ENCODE assay signal across 1 cellular context in the genomic region with DNA sequence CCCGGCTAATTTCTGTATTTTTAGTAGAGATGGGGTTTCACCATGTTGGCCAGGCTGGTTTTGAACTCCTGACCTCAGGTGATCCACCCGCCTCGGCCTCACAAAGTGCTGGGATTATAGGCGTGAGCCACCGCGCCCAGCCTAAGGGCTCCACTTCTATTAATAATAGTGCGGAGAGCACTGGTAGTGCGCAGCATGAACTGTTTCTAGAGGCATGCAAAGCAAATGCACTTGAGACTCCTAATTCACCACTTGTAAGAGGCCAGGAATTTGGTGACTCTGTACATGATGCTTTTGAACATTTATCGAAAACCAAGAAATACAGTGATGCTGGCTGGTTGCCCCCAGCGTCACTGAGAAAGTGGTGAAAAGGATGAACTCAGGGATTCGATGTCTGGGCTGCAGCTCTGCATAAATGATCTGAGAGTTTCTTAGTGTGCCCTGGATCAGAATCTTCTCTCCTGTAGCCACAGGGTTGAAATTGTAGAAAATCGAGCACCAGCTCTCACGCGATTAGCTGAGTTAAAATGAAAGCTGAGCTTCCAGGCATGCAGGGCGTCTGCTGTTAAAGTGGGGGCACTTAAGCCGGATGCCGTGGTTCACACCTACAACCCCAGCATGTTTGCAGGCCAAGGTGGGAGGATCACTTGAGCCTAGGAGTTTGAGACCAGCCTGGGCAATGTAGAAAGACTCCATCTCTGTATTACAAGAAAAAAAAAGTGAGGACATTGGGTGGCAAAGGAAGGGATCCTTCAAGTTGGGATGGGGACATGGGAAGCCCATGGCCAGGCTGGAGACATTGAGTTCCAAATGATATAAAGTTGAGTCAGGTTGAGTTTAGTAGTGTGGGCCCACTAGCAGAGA.
TF ChIP-seq lines count a peak whose summit lies in the region.

No MANE protein-coding gene starts in this region.

TF ChIP-seq in GM23338, 12 proteins besides CTCF, POLR2A, EP300 and RAD21:
- TF ChIP-seq EZH2phosphoT487 (IDR thresholded peaks at IDR 0.05; ENCODE audit: unreplicated experiment): no peak
- TF ChIP-seq CREB1 (CRISPR knock-in tag; IDR thresholded peaks at IDR 0.05; ENCODE audit: low read depth): no peak
- TF ChIP-seq, protein P1, sequence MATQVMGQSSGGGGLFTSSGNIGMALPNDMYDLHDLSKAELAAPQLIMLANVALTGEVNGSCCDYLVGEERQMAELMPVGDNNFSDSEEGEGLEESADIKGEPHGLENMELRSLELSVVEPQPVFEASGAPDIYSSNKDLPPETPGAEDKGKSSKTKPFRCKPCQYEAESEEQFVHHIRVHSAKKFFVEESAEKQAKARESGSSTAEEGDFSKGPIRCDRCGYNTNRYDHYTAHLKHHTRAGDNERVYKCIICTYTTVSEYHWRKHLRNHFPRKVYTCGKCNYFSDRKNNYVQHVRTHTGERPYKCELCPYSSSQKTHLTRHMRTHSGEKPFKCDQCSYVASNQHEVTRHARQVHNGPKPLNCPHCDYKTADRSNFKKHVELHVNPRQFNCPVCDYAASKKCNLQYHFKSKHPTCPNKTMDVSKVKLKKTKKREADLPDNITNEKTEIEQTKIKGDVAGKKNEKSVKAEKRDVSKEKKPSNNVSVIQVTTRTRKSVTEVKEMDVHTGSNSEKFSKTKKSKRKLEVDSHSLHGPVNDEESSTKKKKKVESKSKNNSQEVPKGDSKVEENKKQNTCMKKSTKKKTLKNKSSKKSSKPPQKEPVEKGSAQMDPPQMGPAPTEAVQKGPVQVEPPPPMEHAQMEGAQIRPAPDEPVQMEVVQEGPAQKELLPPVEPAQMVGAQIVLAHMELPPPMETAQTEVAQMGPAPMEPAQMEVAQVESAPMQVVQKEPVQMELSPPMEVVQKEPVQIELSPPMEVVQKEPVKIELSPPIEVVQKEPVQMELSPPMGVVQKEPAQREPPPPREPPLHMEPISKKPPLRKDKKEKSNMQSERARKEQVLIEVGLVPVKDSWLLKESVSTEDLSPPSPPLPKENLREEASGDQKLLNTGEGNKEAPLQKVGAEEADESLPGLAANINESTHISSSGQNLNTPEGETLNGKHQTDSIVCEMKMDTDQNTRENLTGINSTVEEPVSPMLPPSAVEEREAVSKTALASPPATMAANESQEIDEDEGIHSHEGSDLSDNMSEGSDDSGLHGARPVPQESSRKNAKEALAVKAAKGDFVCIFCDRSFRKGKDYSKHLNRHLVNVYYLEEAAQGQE (IDR thresholded peaks at IDR 0.05; ENCODE audit: unreplicated experiment): no peak
- no peak for TF ChIP-seq ZNF114 (CRISPR knock-in tag; IDR thresholded peaks at IDR 0.05)
- TF ChIP-seq, protein P2, sequence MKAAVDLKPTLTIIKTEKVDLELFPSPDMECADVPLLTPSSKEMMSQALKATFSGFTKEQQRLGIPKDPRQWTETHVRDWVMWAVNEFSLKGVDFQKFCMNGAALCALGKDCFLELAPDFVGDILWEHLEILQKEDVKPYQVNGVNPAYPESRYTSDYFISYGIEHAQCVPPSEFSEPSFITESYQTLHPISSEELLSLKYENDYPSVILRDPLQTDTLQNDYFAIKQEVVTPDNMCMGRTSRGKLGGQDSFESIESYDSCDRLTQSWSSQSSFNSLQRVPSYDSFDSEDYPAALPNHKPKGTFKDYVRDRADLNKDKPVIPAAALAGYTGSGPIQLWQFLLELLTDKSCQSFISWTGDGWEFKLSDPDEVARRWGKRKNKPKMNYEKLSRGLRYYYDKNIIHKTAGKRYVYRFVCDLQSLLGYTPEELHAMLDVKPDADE (IDR thresholded peaks at IDR 0.05): no peak
- no peak for TF ChIP-seq NANOG (IDR thresholded peaks at IDR 0.05; ENCODE audit: borderline replicate concordance)
